8 cellular contexts compared by ENCODE assay signal in genomic region chr7:101952355-101953247, GRCh38.
DNase-seq lines count a peak whose midpoint lies in the region; FAIRE-seq and TF ChIP-seq lines count a peak whose summit lies in the region.

No MANE protein-coding gene starts in this region.

- H3F3A ChIP-seq in SK-N-SH (replicated peaks; ENCODE audit: insufficient read depth) = peaks cover 33% of the 10 kb centered on the region

- no peaks in the 10 kb centered on the region for H3K9me3 Mint-ChIP-seq in CD4-positive, alpha-beta memory T cell

- H3K4me2 ChIP-seq in SK-N-SH = peak overlapping the region; percentile 72

- no peaks in the 10 kb centered on the region for H3K36me3 ChIP-seq in SK-N-SH (replicated peaks in 1 of 2; ENCODE audit: control insufficient read depth in 1 of 2, insufficient read depth in 2 of 2, low read length in 1 of 2)
- no peaks in the 10 kb centered on the region for H3K36me3 ChIP-seq in CD4-positive, alpha-beta memory T cell (ENCODE audit: insufficient read depth, low read length)

- no peak overlapping the region for H3K27ac Mint-ChIP-seq in CD4-positive, alpha-beta memory T cell

- H3K4me3 ChIP-seq in SK-N-SH (ENCODE audit: low read depth in 2 of 2, low read length in 1 of 2) = peak overlapping the region in 1 of 2 experiments; percentile 10; a peak in 1 of 4 replicates
- no peak overlapping the region for H3K4me3 ChIP-seq in foreskin fibroblast (ENCODE audit: low read depth in 1 of 2, low read length in 2 of 2)
- H3K4me3 ChIP-seq in skin epidermis = no peak overlapping the region
- H3K4me3 ChIP-seq in CD4-positive, alpha-beta memory T cell (ENCODE audit: low read length in 2 of 2) = no peak overlapping the region

- no peak for TF ChIP-seq RAD21 in SK-N-SH (IDR thresholded peaks at IDR 0.05; ENCODE audit: low read length)

- DNase-seq in HCEC 1CT = peak; percentile 90
- no peak for DNase-seq in SK-N-SH
- peak; percentile 68 to 79 for DNase-seq in foreskin fibroblast
- DNase-seq in CD4-positive, alpha-beta memory T cell = no peak
- no peak for DNase-seq in cortex of kidney (lab: John Stamatoyannopoulos, UW)
- DNase-seq in GF-D8 (lab: John Stamatoyannopoulos, UW) = no peak
- DNase-seq in GM19239 (ENCODE audit: insufficient read length, low spot score) = no peak

- H3K9ac ChIP-seq in SK-N-SH = peak overlapping the region; percentile 80

- TF ChIP-seq EP300 in SK-N-SH (IDR thresholded peaks at IDR 0.05; ENCODE audit: borderline replicate concordance in 1 of 2, low read depth in 1 of 2, low read length in 1 of 2) = peak; percentile 24 to 87; a peak in 2 of 4 replicates

- no peaks in the 10 kb centered on the region for H3K9me2 ChIP-seq in SK-N-SH

- CTCF ChIA-PET in SK-N-SH (lab: Yijun Ruan, JAX) = interaction anchor here (0.6 to 2.2 kb wide), 5 partner anchors 12 to 267 kb away, joined by 3 to 7 read pairs (median 5); no protein-coding TSS in a partner anchor
- CTCF ChIA-PET in CD4-positive, alpha-beta memory T cell (lab: Charles Lee; ENCODE audit: partially characterized antibody) = no interaction called here

- peaks cover 72% of the 10 kb centered on the region for H3K79me2 ChIP-seq in SK-N-SH (ENCODE audit: insufficient read depth)

- POLR2A ChIA-PET in SK-N-SH (lab: Yijun Ruan, JAX) = interaction anchor here (0.9 kb wide), 1 partner anchor 12 kb away, joined by 3 read pairs; no protein-coding TSS in a partner anchor
- POLR2A ChIA-PET in CD4-positive, alpha-beta memory T cell (lab: Charles Lee; ENCODE audit: partially characterized antibody) = no interaction called here

- no peaks in the 10 kb centered on the region for H3K27me3 ChIP-seq in SK-N-SH (ENCODE audit: insufficient read depth)
- no peaks in the 10 kb centered on the region for H3K27me3 ChIP-seq in CD4-positive, alpha-beta memory T cell (ENCODE audit: insufficient read depth, low read length)

- H3K4me1 ChIP-seq in SK-N-SH (ENCODE audit: control insufficient read depth in 1 of 2, insufficient read depth in 2 of 2, low read depth in 1 of 2, low read length in 1 of 2) = peaks cover 29 to 49% of the 10 kb centered on the region in 2 experiments
- no peaks in the 10 kb centered on the region for H3K4me1 ChIP-seq in CD4-positive, alpha-beta memory T cell (ENCODE audit: insufficient read depth, low read length)

- H3K27ac ChIP-seq in SK-N-SH (ENCODE audit: low read depth in 2 of 2, low read length in 1 of 2) = peak overlapping the region; percentile 69 to 97
- peak overlapping the region in 11 of 21 experiments; percentile 13 to 59 (median 37) for H3K27ac ChIP-seq in skin epidermis
- H3K27ac ChIP-seq in CD4-positive, alpha-beta memory T cell (ENCODE audit: low read depth, low read length) = no peak overlapping the region

- H3K36me3 Mint-ChIP-seq in CD4-positive, alpha-beta memory T cell = peaks cover 0 to 4% of the 10 kb centered on the region in 2 donors

- 79% methylated on average over 29 of the region's 29 CpGs for WGBS in SK-N-SH (ENCODE audit: low lambda C conversion rate)

- no peak overlapping the region; the same call in 1 of the 2 replicates for H2AFZ ChIP-seq in SK-N-SH (ENCODE audit: low read depth)

- no peaks in the 10 kb centered on the region for H4K20me1 ChIP-seq in SK-N-SH (ENCODE audit: insufficient read depth)

- TF ChIP-seq CTCF in SK-N-SH (IDR thresholded peaks at IDR 0.05) = no peak
- no peak for TF ChIP-seq CTCF in foreskin fibroblast (IDR thresholded peaks at IDR 0.05; ENCODE audit: low read depth, low read length)

- H3K4me1 Mint-ChIP-seq in CD4-positive, alpha-beta memory T cell = peaks cover 0 to 23% (median 8%) of the 10 kb centered on the region in 4 donors

- FAIRE-seq in GM19239 (lab: Jason Lieb, UNC) = no peak

- intact Hi-C loops in CD4-positive, alpha-beta memory T cell (cut with micrococcal nuclease) = no loop called here

- no peaks in the 10 kb centered on the region for H3K27me3 Mint-ChIP-seq in CD4-positive, alpha-beta memory T cell

- H3K4me3 Mint-ChIP-seq in CD4-positive, alpha-beta memory T cell = no peak overlapping the region

- H3K9me3 ChIP-seq in SK-N-SH = no peaks in the 10 kb centered on the region
- no peaks in the 10 kb centered on the region for H3K9me3 ChIP-seq in CD4-positive, alpha-beta memory T cell (ENCODE audit: control insufficient read depth in 1 of 2, low read length in 2 of 2)

TF ChIP-seq in SK-N-SH, 30 proteins besides CTCF, POLR2A, EP300 and RAD21 (continues in another document):
- TF ChIP-seq GABPA (IDR thresholded peaks at IDR 0.05; ENCODE audit: low read depth) = no peak
- no peak for TF ChIP-seq SIN3A (IDR thresholded peaks at IDR 0.05; ENCODE audit: borderline replicate concordance, low read depth, low read length)
- peak; percentile 98 for TF ChIP-seq FOSL2 (IDR thresholded peaks at IDR 0.05; ENCODE audit: borderline replicate concordance, low read depth)
- peak; percentile 93 for TF ChIP-seq PBX3 (IDR thresholded peaks at IDR 0.05)
- TF ChIP-seq RXRA (IDR thresholded peaks at IDR 0.05; ENCODE audit: borderline replicate concordance, low read depth) = peak; percentile 51; the same call in 1 of the 2 replicates
- TF ChIP-seq REST (IDR thresholded peaks at IDR 0.05; ENCODE audit: low read depth, low read length) = no peak
- TF ChIP-seq YY1 (IDR thresholded peaks at IDR 0.05; ENCODE audit: low read depth) = no peak
- peak; percentile 41; the same call in 1 of the 2 replicates for TF ChIP-seq TEAD4 (IDR thresholded peaks at IDR 0.05; ENCODE audit: borderline replicate concordance, insufficient read depth)
- TF ChIP-seq USF1 (IDR thresholded peaks at IDR 0.05; ENCODE audit: borderline replicate concordance, low read depth) = no peak
- no peak for TF ChIP-seq CHD2 (IDR thresholded peaks at IDR 0.05; ENCODE audit: low read length, partially characterized antibody)
- TF ChIP-seq SMC3 (IDR thresholded peaks at IDR 0.05; ENCODE audit: low read depth, low read length) = no peak
- no peak for TF ChIP-seq MEF2A (IDR thresholded peaks at IDR 0.05; ENCODE audit: borderline replicate concordance, low read depth)
- TF ChIP-seq FOXJ3 (CRISPR knock-in tag; IDR thresholded peaks at IDR 0.05) = no peak
- peak; percentile 18; the same call in 1 of the 2 replicates for TF ChIP-seq POLR2AphosphoS5 (IDR thresholded peaks at IDR 0.05; ENCODE audit: low read depth, low read length)
- TF ChIP-seq FOXM1 (IDR thresholded peaks at IDR 0.05; ENCODE audit: low read depth) = peak; percentile 31; the same call in 1 of the 2 replicates
- no peak for TF ChIP-seq GATA2 (CRISPR knock-in tag; IDR thresholded peaks at IDR 0.05)
- peak; percentile 8 for TF ChIP-seq MAX (IDR thresholded peaks at IDR 0.05; ENCODE audit: low read depth)
- TF ChIP-seq RFX5 (IDR thresholded peaks at IDR 0.05; ENCODE audit: low read length) = no peak
- TF ChIP-seq NRF1 (IDR thresholded peaks at IDR 0.05; ENCODE audit: low read depth, low read length) = no peak
- peak; percentile 95 for TF ChIP-seq JUND (IDR thresholded peaks at IDR 0.05)

Comparison
In these comparisons a context has a peak if more than half of its experiments do, and no peak if none do; other contexts are left out.
1. DNase-seq: peak in HCEC 1CT (single experiment) and foreskin fibroblast (2 of 2); none in SK-N-SH (single experiment), CD4-positive, alpha-beta memory T cell (0 of 5), cortex of kidney (single experiment), GF-D8 (single experiment) and GM19239 (single experiment).